8 cellular contexts compared by ENCODE assay signal in the genomic region with DNA sequence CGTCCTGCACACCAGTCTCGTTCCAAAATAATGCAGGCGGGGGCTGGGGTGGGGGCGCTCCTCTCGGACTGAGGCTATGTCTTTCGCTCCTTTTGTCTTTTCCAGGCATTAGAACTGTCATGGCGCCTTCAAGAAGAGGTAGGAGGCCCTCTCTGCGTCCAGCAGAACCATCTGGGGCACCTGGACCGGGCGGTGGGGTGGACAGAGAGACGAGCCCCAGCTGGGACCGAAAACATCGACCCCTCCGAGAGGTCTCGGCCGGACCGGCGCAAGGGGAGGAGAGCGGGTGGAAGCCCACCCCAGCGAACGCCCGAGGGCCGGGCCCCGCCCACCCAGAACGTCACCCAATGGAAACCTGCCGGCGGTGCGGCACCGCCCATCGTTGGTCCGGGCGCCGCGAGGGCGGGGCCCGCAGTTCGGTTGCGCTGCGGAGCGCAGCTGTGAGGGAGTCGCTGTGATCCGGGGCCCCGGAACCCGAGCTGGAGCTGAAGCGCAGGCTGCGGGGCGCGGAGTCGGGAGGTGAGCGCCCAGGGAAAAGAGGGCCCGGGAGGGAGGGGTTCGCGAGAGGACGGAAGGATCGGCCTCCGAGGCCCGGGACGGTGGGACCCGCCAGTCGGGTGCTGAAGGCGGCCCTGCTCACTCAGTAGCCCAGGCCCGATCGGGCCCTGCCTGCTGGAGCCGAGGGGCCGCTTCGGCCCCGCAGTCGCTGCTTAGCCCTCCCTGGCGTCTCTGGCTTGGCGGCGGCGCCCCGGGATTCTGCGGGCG.
A peak's percentile ranks its signal among the peaks of the same experiment; 100 is the strongest.
DNase-seq lines count a peak whose midpoint lies in the region; ATAC-seq, FAIRE-seq and TF ChIP-seq lines count a peak whose summit lies in the region.

A gene (plus strand): TSS at position 419 of the 765 bp plus-strand sequence. CDS start 4,643 bp downstream, outside the sequence.

- peaks cover 5% of the 10 kb centered on the region; the same call in 1 of the 2 replicates for H3K36me3 ChIP-seq in Loucy (ENCODE audit: insufficient read depth, low read length)

- peak within 1 kb of the TSS; percentile 85 for H3K9ac ChIP-seq in Loucy (ENCODE audit: low read depth, low read length, poor library complexity, severe bottlenecking)

- peak within 1 kb of the TSS; percentile 96 for H2AFZ ChIP-seq in Loucy (ENCODE audit: low read length)

- peaks cover 40% of the 10 kb centered on the region for H4K20me1 ChIP-seq in Loucy (ENCODE audit: insufficient read depth, low read length, poor library complexity, severe bottlenecking)

- H3K9me3 Mint-ChIP-seq in nephron = no peaks in the 10 kb centered on the region

- peaks cover 8% of the 10 kb centered on the region for H3K36me3 Mint-ChIP-seq in nephron (ENCODE audit: low read depth)

- H3K79me2 ChIP-seq in Loucy (ENCODE audit: insufficient read depth, low read length) = peaks cover 44% of the 10 kb centered on the region

- 0 out of 2 replicates have a peak, but pooled peaks have one; percentile 26 for TF ChIP-seq CTCF in Loucy (conservative IDR thresholded peaks at IDR 0.05; ENCODE audit: low read length)
- TF ChIP-seq CTCF in fibroblast of pulmonary artery (IDR thresholded peaks at IDR 0.05; ENCODE audit: low read length, missing control alignments) = no peak
- TF ChIP-seq CTCF in nephron (IDR thresholded peaks at IDR 0.05; ENCODE audit: unreplicated experiment in 3 of 3) = no peak

- H3K27ac Mint-ChIP-seq in nephron = peak within 1 kb of the TSS; percentile 94 to 100 (median 99)

- peaks cover 27% of the 10 kb centered on the region for H3K4me1 Mint-ChIP-seq in nephron

- no peaks in the 10 kb centered on the region for H3K27me3 ChIP-seq in Loucy (ENCODE audit: insufficient read depth, low read length, poor library complexity, severe bottlenecking)

- FAIRE-seq in H54 (lab: Jason Lieb, UNC) = peak; percentile 78

- H3K27me3 Mint-ChIP-seq in nephron (ENCODE audit: low read depth) = no peaks in the 10 kb centered on the region

- H3K4me2 ChIP-seq in Loucy (ENCODE audit: low read depth, low read length, poor library complexity, severe bottlenecking) = peak within 1 kb of the TSS; percentile 100

- peak; percentile 91 for DNase-seq in ELR (ENCODE audit: low read depth)
- DNase-seq in H54 (ENCODE audit: insufficient read length, low spot score) = peak; percentile 92
- peak; percentile 79 to 89 for DNase-seq in SHP77 (lab: John Stamatoyannopoulos, UW)
- peak; percentile 90 for DNase-seq in activated effector memory CD4-positive, alpha-beta T cell treated with Interleukin-2 at 50 U/mL for 16 hours
- peak; percentile 86 for DNase-seq in fibroblast of pulmonary artery (ENCODE audit: low read depth)
- peak; percentile 98 for DNase-seq in stimulated activated naive CD8-positive, alpha-beta T cell treated with anti-CD3 and anti-CD28 coated beads, Interleukin-15, Interleukin-2, amounts not matched to agents 100 U/mL and 50 U/mL, for 24 hours

- peak; percentile 74 for TF ChIP-seq POLR2A in H54 (IDR thresholded peaks at IDR 0.05; ENCODE audit: low read depth, low read length)

- H3K9me2 ChIP-seq in Loucy (replicated peaks; ENCODE audit: low read depth, low read length) = no peaks in the 10 kb centered on the region

- peak within 1 kb of the TSS; percentile 98 to 100 (median 99) for H3K4me3 Mint-ChIP-seq in nephron

- ATAC-seq in stimulated activated naive CD8-positive, alpha-beta T cell treated with anti-CD3 and anti-CD28 coated beads, Interleukin-15, Interleukin-2, amounts not matched to agents 100 U/mL and 50 U/mL, for 24 hours = peak; percentile 89

- H3K4me1 ChIP-seq in Loucy (ENCODE audit: insufficient read depth, low read length, poor library complexity, severe bottlenecking) = peaks cover 32% of the 10 kb centered on the region

- H3K4me3 ChIP-seq in Loucy (ENCODE audit: low read length, poor library complexity, severe bottlenecking) (peak within 1 kb of the TSS; percentile 92), fibroblast of pulmonary artery (replicated peaks; ENCODE audit: low read depth, low read length) (peak within 1 kb of the TSS; percentile 86)

- H3F3A ChIP-seq in Loucy (ENCODE audit: low read depth) = no peaks in the 10 kb centered on the region

- H3K9me3 ChIP-seq in Loucy (ENCODE audit: insufficient read depth, low read depth, low read length) = no peaks in the 10 kb centered on the region

Comparison
In these comparisons a context has a peak if more than half of its experiments do, and no peak if none do; other contexts are left out.
1. Peak in every context shown above with its lines: DNase-seq, ATAC-seq and H3K4me3 ChIP-seq.